In genomic region chr11:1813356-1813755, GRCh38 we compare ENCODE assay signal across 2 cellular contexts. TPM values are rescaled to one million over a fixed set of nuclear protein-coding genes. Genes with fewer than 3 reads are reported as not detected.
"Had no signal": no experiment of that assay in that cellular context is flagged by ENCODE, and none has a peak within 500 bp of the region (broad histone marks: within the 10 kb centered on the region; RNA-seq: fewer than 3 reads in every experiment).

No MANE protein-coding gene starts in this region.

RNA-seq across cellular contexts. Expression of gene SYT8, which starts 21.4 kb away (rescaled TPM):
- total RNA-seq: G401, GM12878 had no signal

RNA-seq across cellular contexts. Expression of gene TNNI2, which starts 25.4 kb away (rescaled TPM):
- total RNA-seq: G401 had no signal
